In genomic region chr15:80695911-80696651, GRCh38 we compare ENCODE assay signal across 8 cellular contexts. TPM values are rescaled to one million over a fixed set of nuclear protein-coding genes. Genes with fewer than 3 reads are reported as not detected.
A peak's percentile ranks its signal among the peaks of the same experiment; 100 is the strongest.
DNase-seq lines count a peak whose midpoint lies in the region; ATAC-seq, FAIRE-seq and TF ChIP-seq lines count a peak whose summit lies in the region.

No MANE protein-coding gene starts in this region.

- H3K4me1 ChIP-seq in endothelial cell of umbilical vein (ENCODE audit: control insufficient read depth, extremely low read depth, insufficient read depth, low read length) (peaks cover 16% of the 10 kb centered on the region), muscle layer of duodenum (ENCODE audit: control insufficient read depth in 1 of 2, insufficient read depth in 2 of 2, low read length in 2 of 2) (peaks cover 0 to 15% of the 10 kb centered on the region in 2 donors)

- DNase-seq in GM03348 (ENCODE audit: low spot score) (peak; percentile 39), HT1080 (ENCODE audit: low read depth) (peak; percentile 53), endothelial cell of umbilical vein (ENCODE audit: low read depth, low spot score) (peak; percentile 40), ureter (ENCODE audit: low spot score) (peak; percentile 60), superior temporal gyrus (ENCODE audit: extremely low spot score) (no peak)
- DNase-seq in activated CD4-positive, alpha-beta T cell treated with anti-CD3 and anti-CD28 coated beads, Interleukin-2, amount 50 U/mL, for 1 hour: peak; percentile 5

- no peak for TF ChIP-seq POLR2A in endothelial cell of umbilical vein (IDR thresholded peaks at IDR 0.05; ENCODE audit: low read depth, low read length)

- ATAC-seq in GM19452 (IDR thresholded peaks at IDR 0.05; ENCODE audit: unreplicated experiment): no peak

- H3K9me3 ChIP-seq in endothelial cell of umbilical vein (replicated peaks; ENCODE audit: control insufficient read depth, insufficient read depth, low read length): no peaks in the 10 kb centered on the region
- H3K9me3 ChIP-seq in muscle layer of duodenum (ENCODE audit: control insufficient read depth in 1 of 2, low read length in 2 of 2): no peaks in the 10 kb centered on the region

- peak; percentile 12 to 37 for TF ChIP-seq CTCF in endothelial cell of umbilical vein (IDR thresholded peaks at IDR 0.05; ENCODE audit: extremely low read depth in 1 of 2, insufficient read depth in 1 of 2, low read depth in 1 of 2, low read length in 2 of 2)

- H3K4me2 ChIP-seq in endothelial cell of umbilical vein (ENCODE audit: insufficient read depth, low read length): peak overlapping the region; percentile 89

- H3K27me3 ChIP-seq in endothelial cell of umbilical vein (ENCODE audit: control insufficient read depth in 2 of 2, insufficient read depth in 2 of 2, low read length in 2 of 2): no peaks in the 10 kb centered on the region
- no peaks in the 10 kb centered on the region for H3K27me3 ChIP-seq in muscle layer of duodenum (ENCODE audit: low read depth, low read length)

- CTCF ChIA-PET in endothelial cell of umbilical vein (lab: Charles Lee): interaction anchor here (1.0 to 7.3 kb wide), 12 partner anchors 9 to 274 kb away, joined by 3 to 131 read pairs (median 4); partner anchors contain the start of gene CEMIP

- peak overlapping the region; percentile 80 to 96 (median 85) for H3K4me3 ChIP-seq in endothelial cell of umbilical vein (replicated peaks in 1 of 3; ENCODE audit: insufficient read depth in 1 of 3, low read depth in 1 of 3, low read length in 3 of 3)
- H3K4me3 ChIP-seq in muscle layer of duodenum (ENCODE audit: low read depth in 1 of 2, low read length in 2 of 2): peak overlapping the region; percentile 70 to 77

- BruUV-seq in endothelial cell of umbilical vein (replicated peaks; lab: Mats Ljungman, UMichigan): no TSS peak

- dilution Hi-C loops in endothelial cell of umbilical vein (cut with MboI; ENCODE audit: extremely low pct_ligation_motif_present, low sequenced_read_pairs): no loop called here

- H4K20me1 ChIP-seq in endothelial cell of umbilical vein (replicated peaks; ENCODE audit: control insufficient read depth, extremely low read depth, insufficient read depth, low read length): no peaks in the 10 kb centered on the region

- POLR2A ChIA-PET in endothelial cell of umbilical vein (lab: Charles Lee): interaction anchor here (0.9 kb wide), 1 partner anchor 128 kb away, joined by 3 read pairs; no protein-coding TSS in a partner anchor

- H3K27ac ChIP-seq in endothelial cell of umbilical vein (ENCODE audit: insufficient read depth, low read depth, low read length): peak overlapping the region; percentile 4
- peak overlapping the region; percentile 93 for H3K27ac ChIP-seq in muscle layer of duodenum (ENCODE audit: low read length)

- peaks cover 43% of the 10 kb centered on the region for H3K79me2 ChIP-seq in endothelial cell of umbilical vein (ENCODE audit: control insufficient read depth, insufficient read depth, low read length)

- no peak for FAIRE-seq in endothelial cell of umbilical vein (lab: Jason Lieb, UNC)

- H3K9me1 ChIP-seq in endothelial cell of umbilical vein (replicated peaks; ENCODE audit: control insufficient read depth, extremely low read depth, insufficient read depth, low read length): no peaks in the 10 kb centered on the region

- peak overlapping the region; percentile 66 for H3K9ac ChIP-seq in endothelial cell of umbilical vein (replicated peaks; ENCODE audit: extremely low read depth, insufficient read depth, low read length)

- peak overlapping the region; percentile 62 for H2AFZ ChIP-seq in endothelial cell of umbilical vein (ENCODE audit: low read depth, low read length)

- H3K36me3 ChIP-seq in endothelial cell of umbilical vein (ENCODE audit: control insufficient read depth in 2 of 2, extremely low read depth in 1 of 2, insufficient read depth in 2 of 2, low read length in 2 of 2) (no peaks in the 10 kb centered on the region), muscle layer of duodenum (ENCODE audit: control insufficient read depth in 1 of 2, insufficient read depth in 2 of 2, low read length in 2 of 2) (no peaks in the 10 kb centered on the region)

- intact Hi-C loops in endothelial cell of umbilical vein (cut with micrococcal nuclease): loop anchor here (1.0 kb wide), 2 partner anchors 80 to 129 kb away; no protein-coding TSS in a partner anchor

TF ChIP-seq in endothelial cell of umbilical vein, 7 proteins besides CTCF, POLR2A, EP300 and RAD21:
- TF ChIP-seq POLR2AphosphoS5 (IDR thresholded peaks at IDR 0.05; ENCODE audit: insufficient read depth, low read depth, low read length) (no peak), GATA2 (IDR thresholded peaks at IDR 0.05; ENCODE audit: insufficient read depth, insufficient read length, low read depth, low read length) (no peak), MYC (IDR thresholded peaks at IDR 0.05; ENCODE audit: low read depth, low read length) (no peak), JUN (IDR thresholded peaks at IDR 0.05; ENCODE audit: borderline replicate concordance, insufficient read depth, insufficient read length, low read depth) (no peak), MAX (IDR thresholded peaks at IDR 0.05; ENCODE audit: insufficient read depth, insufficient read length) (no peak), FOS (IDR thresholded peaks at IDR 0.05; ENCODE audit: borderline replicate concordance, insufficient read depth, low read length) (no peak), EZH2 (IDR thresholded peaks at IDR 0.05; ENCODE audit: borderline replicate concordance, low read depth, low read length, severe bottlenecking) (no peak)
TF ChIP-seq in endothelial cell of umbilical vein: peak in this region for 0.

RNA-seq across cellular contexts. Expression of gene ABHD17C, which starts 1.0 kb away (rescaled TPM):
- total RNA-seq in HT1080 (2014; rRNA removed; shearing (Covaris generic)): 4.0 and 8.0 TPM in 2 replicates
- polyA plus RNA-seq in HT1080 (2015; cell fraction: cytosol; rRNA removed): 20.3 and 26.0 TPM in 2 replicates
- polyA plus RNA-seq in HT1080 (2015; cell fraction: nucleus; rRNA removed): 13.8 and 14.0 TPM in 2 replicates
- total RNA-seq in endothelial cell of umbilical vein: 8.2 and 10.9 TPM in 2 replicates
- 5.6 and 5.9 TPM in 2 replicates for polyA plus RNA-seq in endothelial cell of umbilical vein
- 6.0 and 6.3 TPM in 2 replicates for polyA plus RNA-seq in endothelial cell of umbilical vein (2011; cell fraction: cytosol; rRNA removed)
- polyA plus RNA-seq in endothelial cell of umbilical vein (2011; cell fraction: nucleus; rRNA removed): 4.1 and 4.5 TPM in 2 replicates
- polyA plus RNA-seq in endothelial cell of umbilical vein (2012): 10.4 and 13.8 TPM in 2 replicates
- polyA minus RNA-seq in endothelial cell of umbilical vein: 9.1 and 16.9 TPM in 2 replicates
- 24.6 TPM for polyA minus RNA-seq in endothelial cell of umbilical vein (2011; cell fraction: cytosol; rRNA and poly(A)+ RNA removed)
- polyA minus RNA-seq in endothelial cell of umbilical vein (2011; cell fraction: nucleus; rRNA and poly(A)+ RNA removed): 6.3 and 6.8 TPM in 2 replicates
- total RNA-seq in ureter: 33.4 TPM
